31 cellular contexts compared by ENCODE assay signal in the genomic region with DNA sequence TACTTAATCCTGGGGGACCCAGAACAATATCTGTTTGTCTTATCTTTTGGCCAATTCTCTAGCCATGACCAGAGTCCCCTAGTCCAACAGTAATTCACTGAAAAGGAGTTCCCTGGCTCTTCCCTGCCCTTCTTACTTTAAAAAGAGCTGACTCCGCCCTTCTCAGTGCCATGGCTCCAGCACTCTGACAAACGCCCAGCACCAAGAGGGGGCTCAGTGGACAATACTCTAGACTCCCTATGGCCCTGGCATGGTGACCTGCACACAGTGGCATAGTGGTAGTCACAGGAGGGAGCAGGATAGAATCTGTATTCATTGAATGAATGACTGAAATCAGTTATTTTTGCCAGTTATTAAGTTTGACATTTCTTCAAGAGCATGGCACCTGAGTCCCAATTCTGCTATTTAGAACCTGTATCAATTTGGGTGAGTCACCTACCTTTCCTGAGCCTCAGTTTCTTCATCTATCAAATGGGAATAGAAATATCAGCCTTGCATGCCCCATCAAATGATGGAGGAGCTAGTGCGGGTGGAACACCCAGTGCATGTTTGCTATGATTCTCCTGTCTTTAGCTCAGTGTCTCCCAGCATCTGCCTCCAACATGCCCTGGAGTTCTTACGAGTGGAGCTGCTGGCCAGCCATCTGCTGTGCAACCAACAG.
"Had no signal": no experiment of that assay in that cellular context is flagged by ENCODE, and none has a peak within 500 bp of the region (broad histone marks: within the 10 kb centered on the region; RNA-seq: fewer than 3 reads in every experiment).

No MANE protein-coding gene starts in this region.

- H3K4me3 ChIP-seq: ascending aorta, breast epithelium, cardiac muscle cell, colonic mucosa had no signal

- H3K27me3 ChIP-seq: ascending aorta, breast epithelium, cardiac muscle cell, colonic mucosa had no signal

- FAIRE-seq: frontal cortex, TTC549 had no signal

- H3K36me3 Mint-ChIP-seq: activated naive CD8-positive, alpha-beta T cell treated with anti-CD3 and anti-CD28 coated beads, Interleukin-2, amount 10 ng/mL, durations not matched to agents 7 days and 5 days had no signal

- H3K27me3 Mint-ChIP-seq: activated CD4-positive, alpha-beta T cell treated with anti-CD3 and anti-CD28 coated beads, Interleukin-2, amount 10 ng/mL, durations not matched to agents 7 days and 5 days; activated CD8-positive, alpha-beta memory T cell treated with anti-CD3 and anti-CD28 coated beads, Interleukin-2, amount 10 ng/mL, durations not matched to agents 7 days and 5 days; activated CD8-positive, alpha-beta T cell treated with anti-CD3 and anti-CD28 coated beads for 36 hours; activated naive CD4-positive, alpha-beta T cell treated with anti-CD3 and anti-CD28 coated beads, Interleukin-2, amount 10 ng/mL, durations not matched to agents 7 days and 5 days; activated naive CD8-positive, alpha-beta T cell treated with anti-CD3 and anti-CD28 coated beads, Interleukin-2, amount 10 ng/mL, durations not matched to agents 7 days and 5 days; activated T-cell treated with anti-CD3 and anti-CD28 coated beads, Interleukin-2, amount 50 U/mL, for 24 hours; brain had no signal

- H3K36me3 ChIP-seq: breast epithelium, colonic mucosa had no signal

- H3K4me3 Mint-ChIP-seq: activated CD4-positive, alpha-beta T cell treated with anti-CD3 and anti-CD28 coated beads, Interleukin-2, amount 10 ng/mL, durations not matched to agents 7 days and 5 days; activated CD8-positive, alpha-beta memory T cell treated with anti-CD3 and anti-CD28 coated beads, Interleukin-2, amount 10 ng/mL, durations not matched to agents 7 days and 5 days; activated CD8-positive, alpha-beta T cell treated with anti-CD3 and anti-CD28 coated beads for 36 hours; activated naive CD4-positive, alpha-beta T cell treated with anti-CD3 and anti-CD28 coated beads, Interleukin-2, amount 10 ng/mL, durations not matched to agents 7 days and 5 days; activated naive CD8-positive, alpha-beta T cell treated with anti-CD3 and anti-CD28 coated beads, Interleukin-2, amount 10 ng/mL, durations not matched to agents 7 days and 5 days; activated T-cell treated with anti-CD3 and anti-CD28 coated beads, Interleukin-2, amount 50 U/mL, for 24 hours; activated T-cell treated with anti-CD3 and anti-CD28 coated beads, Interleukin-2, amount 50 U/mL, for 72 hours; brain; endodermal cell; WTC11 had no signal

- H3K4me1 Mint-ChIP-seq: activated CD4-positive, alpha-beta T cell treated with anti-CD3 and anti-CD28 coated beads, Interleukin-2, amount 10 ng/mL, durations not matched to agents 7 days and 5 days; activated CD8-positive, alpha-beta memory T cell treated with anti-CD3 and anti-CD28 coated beads, Interleukin-2, amount 10 ng/mL, durations not matched to agents 7 days and 5 days; activated naive CD4-positive, alpha-beta T cell treated with anti-CD3 and anti-CD28 coated beads, Interleukin-2, amount 10 ng/mL, durations not matched to agents 7 days and 5 days; activated naive CD8-positive, alpha-beta T cell treated with anti-CD3 and anti-CD28 coated beads, Interleukin-2, amount 10 ng/mL, durations not matched to agents 7 days and 5 days; endodermal cell had no signal

- DNase-seq: activated CD4-positive, alpha-beta T cell treated with anti-CD3 and anti-CD28 coated beads for 1 hour; activated CD4-positive, alpha-beta T cell treated with anti-CD3 and anti-CD28 coated beads for 4 hours; activated CD4-positive, alpha-beta T cell treated with anti-CD3 and anti-CD28 coated beads, Interleukin-2, amount 10 ng/mL, durations not matched to agents 7 days and 5 days; activated CD4-positive, alpha-beta T cell treated with anti-CD3 and anti-CD28 coated beads, Interleukin-2, amount 50 U/mL, for 4 hours; activated CD8-positive, alpha-beta memory T cell treated with anti-CD3 and anti-CD28 coated beads, Interleukin-2, amount 10 ng/mL, durations not matched to agents 7 days and 5 days; activated CD8-positive, alpha-beta memory T cell treated with anti-CD3 and anti-CD28 coated beads, Interleukin-2, amount 50 U/mL, for 4 hours; activated CD8-positive, alpha-beta T cell treated with anti-CD3 and anti-CD28 coated beads for 36 hours; activated gamma-delta T cell; activated naive CD4-positive, alpha-beta T cell; activated naive CD4-positive, alpha-beta T cell treated with anti-CD3 and anti-CD28 coated beads, Interleukin-2, amount 10 ng/mL, durations not matched to agents 7 days and 5 days; activated naive CD8-positive, alpha-beta T cell treated with anti-CD3 and anti-CD28 coated beads, Interleukin-2, amount 10 ng/mL, durations not matched to agents 7 days and 5 days; activated T-cell treated with anti-CD3 and anti-CD28 coated beads for 4 hours; activated T-cell treated with anti-CD3 and anti-CD28 coated beads, Interleukin-2, amount 50 U/mL, for 24 hours; activated T-cell treated with anti-CD3 and anti-CD28 coated beads, Interleukin-2, amount 50 U/mL, for 72 hours; central memory CD4-positive, alpha-beta T cell; cerebellar nuclear complex; colonic mucosa; effector memory CD4-positive, alpha-beta T cell; endodermal cell; foreskin fibroblast; T-helper 2 cell had no signal

- H3K27ac Mint-ChIP-seq: activated CD4-positive, alpha-beta T cell treated with anti-CD3 and anti-CD28 coated beads, Interleukin-2, amount 10 ng/mL, durations not matched to agents 7 days and 5 days; activated CD8-positive, alpha-beta memory T cell treated with anti-CD3 and anti-CD28 coated beads, Interleukin-2, amount 10 ng/mL, durations not matched to agents 7 days and 5 days; activated CD8-positive, alpha-beta T cell treated with anti-CD3 and anti-CD28 coated beads for 36 hours; activated naive CD4-positive, alpha-beta T cell treated with anti-CD3 and anti-CD28 coated beads, Interleukin-2, amount 10 ng/mL, durations not matched to agents 7 days and 5 days; activated naive CD8-positive, alpha-beta T cell treated with anti-CD3 and anti-CD28 coated beads, Interleukin-2, amount 10 ng/mL, durations not matched to agents 7 days and 5 days; activated T-cell treated with anti-CD3 and anti-CD28 coated beads, Interleukin-2, amount 50 U/mL, for 72 hours; brain; endodermal cell; WTC11 had no signal

- H3K9me3 Mint-ChIP-seq: activated CD4-positive, alpha-beta T cell treated with anti-CD3 and anti-CD28 coated beads, Interleukin-2, amount 10 ng/mL, durations not matched to agents 7 days and 5 days; activated CD8-positive, alpha-beta T cell treated with anti-CD3 and anti-CD28 coated beads for 36 hours; activated naive CD4-positive, alpha-beta T cell treated with anti-CD3 and anti-CD28 coated beads, Interleukin-2, amount 10 ng/mL, durations not matched to agents 7 days and 5 days; activated naive CD4-positive, alpha-beta T cell treated with anti-CD3 and anti-CD28 coated beads, Interleukin-2, amount 50 U/mL, for 72 hours; activated naive CD8-positive, alpha-beta T cell treated with anti-CD3 and anti-CD28 coated beads, Interleukin-2, amount 10 ng/mL, durations not matched to agents 7 days and 5 days; activated T-cell treated with anti-CD3 and anti-CD28 coated beads, Interleukin-2, amount 50 U/mL, for 24 hours; activated T-cell treated with anti-CD3 and anti-CD28 coated beads, Interleukin-2, amount 50 U/mL, for 72 hours; brain; endodermal cell; WTC11 had no signal

- ATAC-seq: activated CD8-positive, alpha-beta memory T cell treated with anti-CD3 and anti-CD28 coated beads, Interleukin-2, amount 10 ng/mL, durations not matched to agents 7 days and 5 days; activated CD8-positive, alpha-beta T cell treated with anti-CD3 and anti-CD28 coated beads for 36 hours; activated naive CD4-positive, alpha-beta T cell treated with anti-CD3 and anti-CD28 coated beads, Interleukin-2, amount 50 U/mL, for 72 hours; activated T-cell treated with anti-CD3 and anti-CD28 coated beads, Interleukin-2, amount 50 U/mL, for 72 hours; esophagus mucosa; WTC11 had no signal

- H3K27ac ChIP-seq: ascending aorta, breast epithelium, cardiac muscle cell, colonic mucosa, VCaP had no signal

- H3K9me3 ChIP-seq: ascending aorta, breast epithelium, colonic mucosa had no signal

- H3K4me1 ChIP-seq: ascending aorta, breast epithelium, colonic mucosa had no signal
